Comparison of ENCODE assay signal across 1 cellular context in genomic region chr6:43089874-43090556, GRCh38.
A peak's percentile ranks its signal among the peaks of the same experiment; 100 is the strongest.
TF ChIP-seq lines count a peak whose summit lies in the region.

No MANE protein-coding gene starts in this region.

TF ChIP-seq in HepG2, 621 proteins besides CTCF, POLR2A, EP300 and RAD21 (continued from another document and continues in another):
- TF ChIP-seq KIAA2018 (CRISPR knock-in tag; IDR thresholded peaks at IDR 0.05; ENCODE audit: borderline replicate concordance) (no peak), TP53 (CRISPR knock-in tag; conservative IDR thresholded peaks at IDR 0.05) (0 out of 2 replicates have a peak, but pooled peaks have one; percentile 32), UBTF (CRISPR knock-in tag; IDR thresholded peaks at IDR 0.05) (peak; percentile 67), SOX13 (IDR thresholded peaks at IDR 0.05) (peak; percentile 73), SOX13 (CRISPR knock-in tag; conservative IDR thresholded peaks at IDR 0.05 in 1 of 2, IDR thresholded peaks at IDR 0.05 in 1 of 2) (peak in 1 of 2 experiments; percentile 84; a peak in 2 of 4 replicates), ZNF512B (CRISPR knock-in tag; IDR thresholded peaks at IDR 0.05; ENCODE audit: borderline replicate concordance) (peak; percentile 61; the same call in 1 of the 2 replicates), DR1 (CRISPR knock-in tag; IDR thresholded peaks at IDR 0.05) (peak; percentile 52; the same call in 1 of the 2 replicates), ZNF556 (CRISPR knock-in tag; IDR thresholded peaks at IDR 0.05; ENCODE audit: borderline replicate concordance) (no peak), ZNF609 (CRISPR knock-in tag; IDR thresholded peaks at IDR 0.05; ENCODE audit: borderline replicate concordance) (peak; percentile 88), ZNF687 (CRISPR knock-in tag; IDR thresholded peaks at IDR 0.05) (peak; percentile 87), ETV5 (CRISPR knock-in tag; IDR thresholded peaks at IDR 0.05; ENCODE audit: borderline replicate concordance) (peak; percentile 78; the same call in 1 of the 2 replicates), KMT2B (CRISPR knock-in tag; IDR thresholded peaks at IDR 0.05) (peak; percentile 46; the same call in 1 of the 2 replicates), PAXIP1 (CRISPR knock-in tag; conservative IDR thresholded peaks at IDR 0.05) (peak; percentile 98), ZMYM3 (CRISPR knock-in tag; IDR thresholded peaks at IDR 0.05) (peak; percentile 10), ZFP82 (CRISPR knock-in tag; IDR thresholded peaks at IDR 0.05; ENCODE audit: borderline replicate concordance) (no peak), HDAC6 (IDR thresholded peaks at IDR 0.05; ENCODE audit: low read depth, low read length) (no peak), ZBTB33 (CRISPR knock-in tag; IDR thresholded peaks at IDR 0.05) (peak; percentile 64; the same call in 1 of the 2 replicates)
